In genomic region chr12:75511116-75512048, GRCh38 we compare ENCODE assay signal across 8 cellular contexts. TPM values are rescaled to one million over a fixed set of nuclear protein-coding genes. Genes with fewer than 3 reads are reported as not detected.
DNase-seq lines count a peak whose midpoint lies in the region; ATAC-seq lines count a peak whose summit lies in the region.

KRR1 (minus strand) TSS chr12:75511609; CDS start chr12:75511597, 12 bp downstream.

- no peaks in the 10 kb centered on the region for H3K9me3 ChIP-seq in aorta (ENCODE audit: control insufficient read depth, low read length)

- peak within 1 kb of the TSS; percentile 98 for H3K9ac ChIP-seq in rectal smooth muscle tissue (ENCODE audit: low read length)

- intact Hi-C loops in aorta (cut with DNase I), result loop anchor here in 1 of 2 donors (5.0 kb wide), 1 partner anchor 521 kb away; the partner anchor contains the start of gene PHLDA1

- DNase-seq in NCI-H2081 (lab: John Stamatoyannopoulos, UW), result peak; percentile 95 to 98
- peak; percentile 71 for DNase-seq in T1000 (lab: John Stamatoyannopoulos, UW)
- DNase-seq in astrocyte of the hippocampus (ENCODE audit: low read depth, low spot score), result peak; percentile 98
- peak; percentile 72 for DNase-seq in hepatic stellate cell (ENCODE audit: low spot score)
- peak; percentile 94 to 96 for DNase-seq in aorta

- 3% methylated on average over 47 of the region's 47 CpGs for WGBS in aorta, 2 donors

- H3K36me3 ChIP-seq in rectal smooth muscle tissue (ENCODE audit: control insufficient read depth, insufficient read depth, low read length) (no peaks in the 10 kb centered on the region), aorta (ENCODE audit: control insufficient read depth in 1 of 2, insufficient read depth in 2 of 2, low read length in 1 of 2) (no peaks in the 10 kb centered on the region)

- H3K4me1 ChIP-seq in rectal smooth muscle tissue (ENCODE audit: control insufficient read depth, insufficient read depth, low read length), result peaks cover 9% of the 10 kb centered on the region
- no peaks in the 10 kb centered on the region for H3K4me1 ChIP-seq in aorta (ENCODE audit: control insufficient read depth in 1 of 2, insufficient read depth in 2 of 2, low read length in 2 of 2)

- peak; percentile 93 for ATAC-seq in GM18508 (IDR thresholded peaks at IDR 0.05; ENCODE audit: insufficient read depth, unreplicated experiment)
- ATAC-seq in HG03025 (IDR thresholded peaks at IDR 0.05; ENCODE audit: low FRiP score, unreplicated experiment), result peak; percentile 99
- peak; percentile 98 for ATAC-seq in aorta (ENCODE audit: low FRiP score)

- H3K27me3 ChIP-seq in rectal smooth muscle tissue (ENCODE audit: control insufficient read depth, insufficient read depth, low read length) (no peaks in the 10 kb centered on the region), aorta (ENCODE audit: control insufficient read depth in 1 of 2, insufficient read depth in 2 of 2, low read length in 1 of 2) (no peaks in the 10 kb centered on the region)

- H3K27ac ChIP-seq in rectal smooth muscle tissue (ENCODE audit: low read depth, low read length), result peak within 1 kb of the TSS; percentile 79
- peak within 1 kb of the TSS in 1 of 2 donors; percentile 70 for H3K27ac ChIP-seq in aorta (ENCODE audit: low read depth in 1 of 2, low read length in 2 of 2)

- H3K4me3 ChIP-seq in rectal smooth muscle tissue (ENCODE audit: low read length) (peak within 1 kb of the TSS; percentile 100), aorta (ENCODE audit: low read length in 2 of 2) (peak within 1 kb of the TSS; percentile 64 to 98)

RNA-seq across cellular contexts. Expression of gene KRR1, which starts in this region (rescaled TPM):
- 10 to 100 TPM; 38.6 to 42.5 TPM for total RNA-seq in aorta
- 10 to 100 TPM in 1 of 2 donors, 1 to 10 TPM in 1; 3.8 to 17.8 TPM for polyA plus RNA-seq in aorta
